ENCODE assay signal across 14 cellular contexts in genomic region chr12:19783547-19784444, GRCh38.
DNase-seq lines count a peak whose midpoint lies in the region; ATAC-seq and TF ChIP-seq lines count a peak whose summit lies in the region.
"Had no signal": no experiment of that assay in that cellular context is flagged by ENCODE, and none has a peak within 500 bp of the region (broad histone marks: within the 10 kb centered on the region; RNA-seq: fewer than 3 reads in every experiment).

No MANE protein-coding gene starts in this region.

- H3K27me3 ChIP-seq in HUES48 (ENCODE audit: control insufficient read depth, insufficient read depth, low read length) (no peaks in the 10 kb centered on the region), smooth muscle cell (ENCODE audit: low read depth) (no peaks in the 10 kb centered on the region)
- H3K27me3 ChIP-seq: colonic mucosa, esophagus squamous epithelium had no signal

- H3K79me2 ChIP-seq in smooth muscle cell (ENCODE audit: low read depth) = no peaks in the 10 kb centered on the region

- peak overlapping the region; percentile 36 for H3K4me2 ChIP-seq in smooth muscle cell

- no peaks in the 10 kb centered on the region for H3K36me3 ChIP-seq in HUES48 (ENCODE audit: control insufficient read depth, insufficient read depth, low read length)
- H3K36me3 ChIP-seq in smooth muscle cell (ENCODE audit: low read depth) = no peaks in the 10 kb centered on the region
- H3K36me3 ChIP-seq: colonic mucosa, esophagus squamous epithelium, prostate gland had no signal

- H3K27ac ChIP-seq in HUES48 (ENCODE audit: low read depth, low read length) (no peak overlapping the region), smooth muscle cell (ENCODE audit: low read depth) (no peak overlapping the region)
- H3K27ac ChIP-seq: colonic mucosa, esophagus squamous epithelium, prostate gland had no signal

- WGBS in smooth muscle cell (ENCODE audit: low lambda C conversion rate) = 72% methylated on average over 29 of the region's 29 CpGs

- H2AFZ ChIP-seq in smooth muscle cell (ENCODE audit: low read depth) = peak overlapping the region; percentile 24

- no peak for TF ChIP-seq CTCF in smooth muscle cell (IDR thresholded peaks at IDR 0.05; ENCODE audit: borderline replicate concordance, insufficient read depth, poor library complexity, severe bottlenecking)

- no peaks in the 10 kb centered on the region for H3K9me3 ChIP-seq in HUES48 (ENCODE audit: control insufficient read depth, insufficient read depth, low read length)
- no peaks in the 10 kb centered on the region for H3K9me3 ChIP-seq in smooth muscle cell (replicated peaks; ENCODE audit: low read depth)
- H3K9me3 ChIP-seq: colonic mucosa, esophagus squamous epithelium, prostate gland had no signal

- no peaks in the 10 kb centered on the region for H3F3A ChIP-seq in smooth muscle cell (ENCODE audit: low read depth)

- H3K4me1 ChIP-seq in HUES48 (ENCODE audit: control insufficient read depth, insufficient read depth, low read length) (peaks cover 16% of the 10 kb centered on the region), smooth muscle cell (ENCODE audit: low read depth) (no peaks in the 10 kb centered on the region)
- H3K4me1 ChIP-seq: colonic mucosa, prostate gland had no signal

- ATAC-seq in HG03139 (IDR thresholded peaks at IDR 0.05; ENCODE audit: unreplicated experiment) (no peak), GM21529 (IDR thresholded peaks at IDR 0.05; ENCODE audit: unreplicated experiment) (no peak)
- ATAC-seq: T-helper 17 cell had no signal

- H4K20me1 ChIP-seq in smooth muscle cell (ENCODE audit: low read depth) = no peaks in the 10 kb centered on the region

- H3K9ac ChIP-seq in HUES48 (ENCODE audit: low read depth, low read length) (peak overlapping the region; percentile 40; the same call in 1 of the 2 replicates), smooth muscle cell (ENCODE audit: low read depth) (no peak overlapping the region)

- DNase-seq in NCI-H510A treated with DMSO at 0.1 percent for 48 hours (lab: John Stamatoyannopoulos, UW) = peak; percentile 52
- peak; percentile 88 for DNase-seq in islet precursor cell
- DNase-seq in smooth muscle cell (lab: John Stamatoyannopoulos, UW; ENCODE audit: unreplicated experiment) = no peak
- no peak for DNase-seq in NCI-H2081 treated with DMSO at 0.1 percent for 48 hours (lab: John Stamatoyannopoulos, UW)
- DNase-seq: activated CD4-positive, alpha-beta T cell treated with anti-CD3 and anti-CD28 coated beads, Interleukin-2, amount 50 U/mL, for 1 hour; colonic mucosa; esophagus squamous epithelium; hypothalamus; stimulated activated CD4-positive, alpha-beta T cell treated with anti-CD3 and anti-CD28 coated beads, Interleukin-2, amount 100 ng/mL, for 24 hours; T-helper 17 cell had no signal

- H3K4me3 ChIP-seq in HUES48 (ENCODE audit: low read depth, low read length) (peak overlapping the region; percentile 17; the same call in 1 of the 2 replicates), smooth muscle cell (peak overlapping the region; percentile 16)
- H3K4me3 ChIP-seq: colonic mucosa, prostate gland had no signal

Comparison
In these comparisons a context has a peak if more than half of its experiments do, and no peak if none do; other contexts are left out.
1. DNase-seq: peak in NCI-H510A treated with DMSO at 0.1 percent for 48 hours (single experiment) and islet precursor cell (single experiment); none in smooth muscle cell (single experiment) and NCI-H2081 treated with DMSO at 0.1 percent for 48 hours (single experiment).